ENCODE assay signal across 7 cellular contexts in genomic region chr9:136564379-136564988, GRCh38. TPM values are rescaled to one million over a fixed set of nuclear protein-coding genes. Genes with fewer than 3 reads are reported as not detected.
A peak's percentile ranks its signal among the peaks of the same experiment; 100 is the strongest.
DNase-seq lines count a peak whose midpoint lies in the region; ATAC-seq lines count a peak whose summit lies in the region.

No MANE protein-coding gene starts in this region.

- peaks cover 33% of the 10 kb centered on the region for H3K4me1 ChIP-seq in right cardiac atrium (ENCODE audit: control insufficient read depth, insufficient read depth, low read length)
- peaks cover 4% of the 10 kb centered on the region; the same call in 1 of the 2 replicates for H3K4me1 ChIP-seq in HAP-1

- no peaks in the 10 kb centered on the region for H3K9me3 ChIP-seq in right cardiac atrium (ENCODE audit: control insufficient read depth, low read length)
- H3K9me3 ChIP-seq in HAP-1 = peaks cover 14% of the 10 kb centered on the region; the same call in 1 of the 2 replicates

- peak overlapping the region; percentile 77 for H3K27ac ChIP-seq in right cardiac atrium (ENCODE audit: low read length)

- peak; percentile 76 for ATAC-seq in GM21529 (IDR thresholded peaks at IDR 0.05; ENCODE audit: unreplicated experiment)
- ATAC-seq in right cardiac atrium = peak; percentile 44 to 74
- ATAC-seq in GM19455 (IDR thresholded peaks at IDR 0.05; ENCODE audit: unreplicated experiment) = no peak

- H3K27me3 ChIP-seq in right cardiac atrium (ENCODE audit: control insufficient read depth, insufficient read depth) = no peaks in the 10 kb centered on the region
- H3K27me3 ChIP-seq in HAP-1 (ENCODE audit: low read depth) = no peaks in the 10 kb centered on the region

- in situ Hi-C loops in HAP-1 (cut with MboI; ENCODE audit: low sequenced_read_pairs) = no loop called here

- WGBS in right cardiac atrium = 51% methylated on average over 21 of the region's 21 CpGs

- no peaks in the 10 kb centered on the region for H3K36me3 ChIP-seq in HAP-1 (replicated peaks)

- DNase-seq in UCSD-AML1 (lab: John Stamatoyannopoulos, UW; ENCODE audit: unreplicated experiment) (peak; percentile 54), right cardiac atrium (peak; percentile 87 to 93 (median 92)), stromal cell of bone marrow (ENCODE audit: low read depth) (peak; percentile 72), HAP-1 (ENCODE audit: low spot score in 2 of 2) (no peak), NCI-H2196 treated with DMSO at 0.1 percent for 48 hours (lab: John Stamatoyannopoulos, UW; ENCODE audit: unreplicated experiment) (no peak)

- no peak overlapping the region for H3K4me3 ChIP-seq in right cardiac atrium (ENCODE audit: low read length)
- H3K4me3 ChIP-seq in HAP-1 = no peak overlapping the region

- intact Hi-C loops in right cardiac atrium (cut with DNase I) = no loop called here

RNA-seq across cellular contexts. Expression of gene NOTCH1, which starts 18.6 kb away (rescaled TPM):
- total RNA-seq in right cardiac atrium = 10 to 100 TPM; 20.4 to 31.9 (median 29.4) TPM
- 10.8 TPM for polyA plus RNA-seq in right cardiac atrium

Comparison
In these comparisons a context has a peak if more than half of its experiments do, and no peak if none do; other contexts are left out.
1. DNase-seq: peak in UCSD-AML1 (single experiment), right cardiac atrium (3 of 3) and stromal cell of bone marrow (single experiment); none in HAP-1 (0 of 2) and NCI-H2196 treated with DMSO at 0.1 percent for 48 hours (single experiment).